1 cellular context compared by ENCODE assay signal in genomic region chr6:159463440-159463839, GRCh38.
TF ChIP-seq lines count a peak whose summit lies in the region.

No MANE protein-coding gene starts in this region.

TF ChIP-seq in GM12878, 131 proteins besides CTCF, POLR2A, EP300 and RAD21 (continued from another document):
- TF ChIP-seq PRDM15 (CRISPR knock-in tag; IDR thresholded peaks at IDR 0.05) (no peak), RUNX3 (IDR thresholded peaks at IDR 0.05; ENCODE audit: low read length) (no peak), GABPA (IDR thresholded peaks at IDR 0.05; ENCODE audit: low read depth) (no peak)
